In genomic region chr3:31455524-31455923, GRCh38 we compare ENCODE assay signal across 31 cellular contexts.
"Had no signal": no experiment of that assay in that cellular context is flagged by ENCODE, and none has a peak within 500 bp of the region (broad histone marks: within the 10 kb centered on the region; RNA-seq: fewer than 3 reads in every experiment).

No MANE protein-coding gene starts in this region.

- H3K9me3 ChIP-seq: MG63, Peyer's patch, SJSA1, SK-N-SH had no signal

- H3K36me3 ChIP-seq: MG63, Peyer's patch, SJSA1 had no signal

- H3K9ac ChIP-seq: SK-N-SH had no signal

- DNase-seq: MG63, NCI-H1048, NCI-H1092 treated with DMSO at 0.1 percent for 48 hours, NCI-H1105 treated with DMSO at 0.1 percent for 48 hours, NCI-H1417, NCI-H1436, NCI-H146, NCI-H1694, NCI-H187, NCI-H1930, NCI-H2029 treated with DMSO at 0.1 percent for 48 hours, NCI-H2081 treated with DMSO at 0.1 percent for 48 hours, NCI-H2107, NCI-H2171, NCI-H226, NCI-H446 treated with DMSO at 0.1 percent for 48 hours, NCI-H510A, NCI-H524, NCI-H526, NCI-H69, NCI-H748 treated with DMSO at 0.1 percent for 48 hours, NCI-H82, OCI-M1, PC-3, Peyer's patch, Right ventricle myocardium superior, RPMI8226, SHP77 treated with DMSO at 0.1 percent for 48 hours, SK-N-SH, SW 1271 had no signal

- H3K4me2 ChIP-seq: SK-N-SH had no signal

- H3K4me3 ChIP-seq: MG63, Peyer's patch, SJSA1 had no signal

- ATAC-seq: PC-3 had no signal

- H3K4me1 ChIP-seq: Peyer's patch, SJSA1 had no signal

- H3K27me3 ChIP-seq: MG63, Peyer's patch, SJSA1 had no signal

- H3K27ac ChIP-seq: Peyer's patch, SJSA1 had no signal
